In the genomic region with DNA sequence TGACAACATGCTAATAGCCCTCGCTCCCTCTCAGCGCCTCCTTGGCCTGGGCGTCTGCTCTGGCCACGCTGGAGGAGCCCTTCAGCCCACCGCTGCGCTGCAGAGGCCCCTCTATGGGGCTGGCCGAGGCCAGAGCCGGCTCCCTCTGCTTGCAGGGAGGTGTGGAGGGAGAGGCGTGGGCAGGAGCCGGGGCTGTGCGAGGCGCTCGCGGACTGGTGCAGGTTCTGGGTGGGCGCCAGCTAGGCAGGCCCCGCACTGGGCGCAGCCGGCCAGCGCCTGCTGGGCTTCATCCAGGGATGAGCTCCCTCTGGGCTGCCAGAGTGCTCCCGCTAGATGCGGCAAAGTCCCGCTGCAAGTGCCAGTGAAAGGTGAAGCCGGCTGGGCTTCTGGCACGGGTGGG, we compare ENCODE assay signal across 7 cellular contexts.
"Had no signal": no experiment of that assay in that cellular context is flagged by ENCODE, and none has a peak within 500 bp of the region (broad histone marks: within the 10 kb centered on the region; RNA-seq: fewer than 3 reads in every experiment).

No MANE protein-coding gene starts in this region.

- DNase-seq: GDM1, GF-D8 had no signal

- FAIRE-seq: G401.6, GM12878, GM12892, GM18507, GM19239 had no signal

- ATAC-seq: GM12878 had no signal

- H3K4me3 ChIP-seq: GM12878 had no signal
